29 cellular contexts compared by ENCODE assay signal in genomic region chr7:106583133-106583532, GRCh38.
A peak's percentile ranks its signal among the peaks of the same experiment; 100 is the strongest.
DNase-seq lines count a peak whose midpoint lies in the region; ATAC-seq, FAIRE-seq and TF ChIP-seq lines count a peak whose summit lies in the region.
"Had no signal": no experiment of that assay in that cellular context is flagged by ENCODE, and none has a peak within 500 bp of the region (broad histone marks: within the 10 kb centered on the region; RNA-seq: fewer than 3 reads in every experiment).

No MANE protein-coding gene starts in this region.

- no peaks in the 10 kb centered on the region for H3K9me3 ChIP-seq in right cardiac atrium (ENCODE audit: control insufficient read depth, low read length)
- H3K9me3 ChIP-seq: colonic mucosa, SJCRH30, suprapubic skin, upper lobe of left lung had no signal

- no peaks in the 10 kb centered on the region for H3K27me3 ChIP-seq in right cardiac atrium (ENCODE audit: control insufficient read depth, insufficient read depth)
- H3K27me3 ChIP-seq: cardiac muscle cell, colonic mucosa, SJCRH30, suprapubic skin, upper lobe of left lung had no signal

- peak; percentile 28 for ATAC-seq in esophagus mucosa
- ATAC-seq in right cardiac atrium = no peak
- ATAC-seq in GM18870 (IDR thresholded peaks at IDR 0.05; ENCODE audit: unreplicated experiment) = no peak
- ATAC-seq: left cardiac atrium had no signal

- H3K4me1 ChIP-seq in right cardiac atrium (ENCODE audit: control insufficient read depth, insufficient read depth, low read length) = no peaks in the 10 kb centered on the region
- H3K4me1 ChIP-seq: colonic mucosa, SJCRH30, suprapubic skin, upper lobe of left lung had no signal

- TF ChIP-seq CTCF in AG10803 (conservative IDR thresholded peaks at IDR 0.05; ENCODE audit: low read length) (no peak), HFF-Myc (IDR thresholded peaks at IDR 0.05; ENCODE audit: low read depth, low read length, missing control alignments) (no peak)

- intact Hi-C loops in right cardiac atrium (cut with DNase I) = no loop called here

- 87% methylated on average over 2 of the region's 2 CpGs for WGBS in right cardiac atrium

- H3K27ac ChIP-seq in right cardiac atrium (ENCODE audit: low read length) = no peak overlapping the region
- H3K27ac ChIP-seq: cardiac muscle cell, colonic mucosa, SJCRH30, suprapubic skin, upper lobe of left lung, VCaP had no signal

- no peak for FAIRE-seq in frontal cortex (lab: Jason Lieb, UNC)
- FAIRE-seq: RCC 7860 had no signal

- H3K4me3 ChIP-seq in AG10803 (ENCODE audit: low read length) (no peak overlapping the region), HFF-Myc (replicated peaks; ENCODE audit: low read depth, low read length) (no peak overlapping the region), right cardiac atrium (ENCODE audit: low read length) (no peak overlapping the region)
- H3K4me3 ChIP-seq: cardiac muscle cell, colonic mucosa, SJCRH30, smooth muscle cell, suprapubic skin, upper lobe of left lung had no signal

- DNase-seq in AG10803 (ENCODE audit: low read depth) (peak; percentile 91), HFF-Myc (ENCODE audit: extremely low read depth, low read depth) (peak; percentile 50), hepatic stellate cell (ENCODE audit: low spot score) (peak; percentile 22), right cardiac atrium (no peak), NCI-H2171 treated with DMSO at 0.1 percent for 48 hours (lab: John Stamatoyannopoulos, UW) (no peak), frontal cortex (ENCODE audit: low spot score in 2 of 2) (no peak)
- DNase-seq: activated CD4-positive, alpha-beta T cell treated with anti-CD3 and anti-CD28 coated beads for 4 hours; activated CD8-positive, alpha-beta memory T cell treated with anti-CD3 and anti-CD28 coated beads for 24 hours; activated T-cell treated with anti-CD3 and anti-CD28 coated beads for 4 hours; Calu3; CD4-positive, CD25-positive, alpha-beta regulatory T cell; colonic mucosa; DND-41; effector CD8-positive, alpha-beta T cell; hypothalamus; left cardiac atrium; NCI-H1092 treated with DMSO at 0.1 percent for 48 hours; NCI-H187; SJCRH30; stimulated activated naive CD4-positive, alpha-beta T cell; T1000; upper lobe of left lung had no signal

Comparison
In these comparisons a context has a peak if more than half of its experiments do, and no peak if none do; other contexts are left out.
1. DNase-seq: peak in AG10803 (single experiment), HFF-Myc (single experiment) and hepatic stellate cell (single experiment); none in right cardiac atrium (0 of 3), NCI-H2171 treated with DMSO at 0.1 percent for 48 hours (single experiment) and frontal cortex (0 of 2).